12 cellular contexts compared by ENCODE assay signal in genomic region chr14:58826845-58827686, GRCh38.
A peak's percentile ranks its signal among the peaks of the same experiment; 100 is the strongest.
DNase-seq lines count a peak whose midpoint lies in the region; ATAC-seq and TF ChIP-seq lines count a peak whose summit lies in the region.
"Had no signal": no experiment of that assay in that cellular context is flagged by ENCODE, and none has a peak within 500 bp of the region (broad histone marks: within the 10 kb centered on the region; RNA-seq: fewer than 3 reads in every experiment).

No MANE protein-coding gene starts in this region.

- intact Hi-C loops in A673 (cut with micrococcal nuclease; ENCODE audit: unreplicated experiment), result no loop called here
- intact Hi-C loops in left colon (cut with DNase I, micrococcal nuclease), result no loop called here
- intact Hi-C loops in heart left ventricle (cut with DNase I), result no loop called here

- H3K9me3 ChIP-seq in A673 (ENCODE audit: low read depth, low read length, poor library complexity, severe bottlenecking) (no peaks in the 10 kb centered on the region), Peyer's patch (no peaks in the 10 kb centered on the region), heart left ventricle (peaks cover 0 to 9% (median 2%) of the 10 kb centered on the region in 12 donors)

- TF ChIP-seq POLR2A in Peyer's patch (IDR thresholded peaks at IDR 0.05), result no peak
- no peak for TF ChIP-seq POLR2A in heart left ventricle (IDR thresholded peaks at IDR 0.05)

- no peak overlapping the region for H3K4me3 ChIP-seq in A673 (ENCODE audit: low read depth, low read length, poor library complexity, severe bottlenecking)
- H3K4me3 ChIP-seq in GM12875 (ENCODE audit: low read depth, low read length), result no peak overlapping the region
- H3K4me3 ChIP-seq in Peyer's patch, result no peak overlapping the region
- no peak overlapping the region for H3K4me3 ChIP-seq in heart left ventricle

- TF ChIP-seq CTCF in A673 (conservative IDR thresholded peaks at IDR 0.05; ENCODE audit: low read depth, low read length) (peak; percentile 53; the same call in 1 of the 2 replicates), GM12875 (IDR thresholded peaks at IDR 0.05; ENCODE audit: borderline replicate concordance, insufficient read depth, low read depth, low read length) (0 out of 2 replicates have a peak, but pooled peaks have one; percentile 6), Peyer's patch (IDR thresholded peaks at IDR 0.05) (peak in 4 of 6 experiments; percentile 15 to 47 (median 36)), heart left ventricle (IDR thresholded peaks at IDR 0.05) (peak in 5 of 12 donors; percentile 7 to 55 (median 22))

- no peak overlapping the region for H3K27ac ChIP-seq in A673 (ENCODE audit: low read depth, low read length, poor library complexity, severe bottlenecking)
- H3K27ac ChIP-seq in Peyer's patch, result no peak overlapping the region
- H3K27ac ChIP-seq in heart left ventricle, result no peak overlapping the region

- BruUV-seq in A673 (replicated peaks; lab: Mats Ljungman, UMichigan), result no TSS peak

- H3K27me3 ChIP-seq in A673 (replicated peaks; ENCODE audit: insufficient read depth, low read depth, low read length, poor library complexity), result no peaks in the 10 kb centered on the region
- H3K27me3 ChIP-seq in Peyer's patch, result no peaks in the 10 kb centered on the region
- H3K27me3 ChIP-seq in heart left ventricle, result no peaks in the 10 kb centered on the region

- 85 to 87% (median 86%) methylated on average over 8 to 9 of the region's 9 CpGs for WGBS in heart left ventricle, 4 donors

- POLR2A ChIA-PET in A673 (lab: Charles Lee; ENCODE audit: low non-redundant PET), result no interaction called here

- H3K36me3 ChIP-seq in A673 (ENCODE audit: insufficient read depth, low read length, poor library complexity, severe bottlenecking) (no peaks in the 10 kb centered on the region), Peyer's patch (no peaks in the 10 kb centered on the region), heart left ventricle (no peaks in the 10 kb centered on the region)

- peak; percentile 48 for ATAC-seq in left colon
- ATAC-seq in GM21423 (IDR thresholded peaks at IDR 0.05; ENCODE audit: unreplicated experiment), result no peak
- no peak for ATAC-seq in GM18520 (IDR thresholded peaks at IDR 0.05; ENCODE audit: unreplicated experiment)
- no peak for ATAC-seq in heart left ventricle
- ATAC-seq: activated CD8-positive, alpha-beta memory T cell treated with anti-CD3 and anti-CD28 coated beads, Interleukin-2, amount 10 ng/mL, durations not matched to agents 7 days and 5 days; activated naive CD8-positive, alpha-beta T cell treated with anti-CD3 and anti-CD28 coated beads, Interleukin-2, amount 50 U/mL, for 24 hours had no signal

- H3K4me1 ChIP-seq in A673 (ENCODE audit: insufficient read depth, low read length, poor library complexity, severe bottlenecking), result no peaks in the 10 kb centered on the region
- H3K4me1 ChIP-seq in Peyer's patch, result peaks cover 0 to 9% (median 0%) of the 10 kb centered on the region in 4 donors
- no peaks in the 10 kb centered on the region for H3K4me1 ChIP-seq in heart left ventricle

- no peak for DNase-seq in A673 (ENCODE audit: low spot score)
- DNase-seq in Peyer's patch, result no peak
- no peak for DNase-seq in left colon
- no peak for DNase-seq in AG08396 (ENCODE audit: low spot score)
- no peak for DNase-seq in heart left ventricle
- DNase-seq: activated CD8-positive, alpha-beta memory T cell treated with anti-CD3 and anti-CD28 coated beads, Interleukin-2, amount 10 ng/mL, durations not matched to agents 7 days and 5 days; activated naive CD8-positive, alpha-beta T cell treated with anti-CD3 and anti-CD28 coated beads, Interleukin-2, amount 50 U/mL, for 24 hours; CD4-positive, alpha-beta T cell; kidney glomerular epithelial cell had no signal

- CTCF ChIA-PET in A673 (lab: Charles Lee), result interaction anchor here (0.6 to 0.9 kb wide), 3 partner anchors 49 to 262 kb away, joined by 3 read pairs; no protein-coding TSS in a partner anchor
